Comparison of ENCODE assay signal across 9 cellular contexts in the genomic region with DNA sequence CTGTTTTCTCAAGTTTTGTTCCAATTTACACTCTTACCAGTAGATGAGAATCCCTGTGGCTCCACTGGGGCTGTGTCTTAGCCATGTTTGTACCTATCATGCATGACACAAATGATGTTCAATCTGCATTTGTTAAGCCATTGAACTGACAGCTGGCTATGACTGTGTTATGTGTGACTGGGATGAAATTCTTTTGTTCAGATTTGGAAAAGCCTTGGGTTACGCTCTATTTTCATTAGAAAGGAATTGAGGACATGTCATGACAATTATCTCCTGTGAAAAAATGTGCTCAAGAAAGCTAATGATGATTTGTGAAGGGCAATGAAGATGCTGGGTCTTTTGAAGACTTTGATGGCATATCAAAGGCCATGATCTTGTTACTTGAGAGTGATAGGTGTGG.
"Had no signal": no experiment of that assay in that cellular context is flagged by ENCODE, and none has a peak within 500 bp of the region (broad histone marks: within the 10 kb centered on the region; RNA-seq: fewer than 3 reads in every experiment).

No MANE protein-coding gene starts in this region.

- H2AFZ ChIP-seq: GM23248, GM23338 had no signal

- H3K27ac ChIP-seq: GM23248 had no signal

- DNase-seq: GM23248, GOT3, H7, H9, HCEC 1CT, HFFc6 had no signal

- H3K4me2 ChIP-seq: GM23338 had no signal

- H3K9ac ChIP-seq: GM23248 had no signal

- H3K36me3 ChIP-seq: HAP-1 had no signal

- ATAC-seq: GM23338, HCT116 had no signal

- H3K27ac Mint-ChIP-seq: GM23338, H9, HFFc6 had no signal

- H3K4me3 Mint-ChIP-seq: GM23338, H9, HFFc6 had no signal

- H3K4me3 ChIP-seq: GM23248, GM23338, HAP-1 had no signal

- H3K9me3 ChIP-seq: HAP-1 had no signal

- H3K4me1 Mint-ChIP-seq: GM23338 had no signal

- H3K4me1 ChIP-seq: HAP-1 had no signal
